ENCODE assay signal across 1 cellular context in the genomic region with DNA sequence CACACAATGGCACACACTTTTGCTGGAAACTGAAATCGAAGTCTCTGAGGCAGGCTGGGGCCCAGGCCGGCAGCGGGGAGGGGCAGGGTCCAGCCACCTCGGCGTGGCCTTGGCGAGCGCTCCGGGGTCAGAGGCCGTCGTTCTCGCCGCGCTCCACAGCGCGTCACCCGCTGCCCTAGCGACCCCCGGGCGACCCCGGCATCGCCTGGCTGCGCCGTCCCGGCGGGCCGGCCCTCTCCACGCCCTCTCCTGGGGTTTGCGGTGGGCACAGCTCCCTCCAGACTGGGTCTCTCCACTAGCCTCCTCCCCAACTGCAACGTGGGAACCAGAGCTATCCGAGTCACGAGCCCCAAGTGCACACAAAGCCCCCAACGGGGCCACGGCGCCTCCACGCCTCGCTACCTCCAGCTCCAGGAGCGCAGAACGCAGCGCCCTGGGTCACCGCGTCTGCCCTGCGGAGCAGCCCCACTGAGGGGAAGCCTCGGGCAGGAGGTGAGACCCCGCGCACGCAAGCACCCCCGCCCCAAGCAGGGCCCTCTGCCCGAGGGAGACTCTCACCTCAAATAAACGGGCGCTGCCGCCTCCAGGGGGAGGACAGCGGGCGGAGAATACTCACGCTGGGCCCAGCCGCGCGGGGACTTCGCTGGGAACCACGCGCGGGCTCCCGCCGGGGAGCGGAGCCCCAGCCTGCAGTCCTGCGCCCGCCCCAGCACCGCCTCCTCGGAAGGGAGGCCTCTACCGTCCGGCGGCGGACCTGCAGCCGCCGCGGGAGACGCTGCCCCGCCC.
TF ChIP-seq lines count a peak whose summit lies in the region.

No MANE protein-coding gene starts in this region.

TF ChIP-seq in HEK293, 187 proteins besides CTCF, POLR2A, EP300 and RAD21 (continued from another document and continues in another):
- TF ChIP-seq ZNF561 (tag by site-specific recombination; IDR thresholded peaks at IDR 0.05; ENCODE audit: borderline replicate concordance) (peak; percentile 47; the same call in 1 of the 2 replicates), IKZF3 (tag by site-specific recombination; IDR thresholded peaks at IDR 0.05) (no peak), ZBTB26 (tag by site-specific recombination; optimal IDR thresholded peaks at IDR 0.05) (peak; percentile 87), ZNF184 (tag by site-specific recombination; IDR thresholded peaks at IDR 0.05) (no peak), ZSCAN18 (tag by site-specific recombination; IDR thresholded peaks at IDR 0.05) (no peak), ZNF416 (tag by site-specific recombination; IDR thresholded peaks at IDR 0.05) (no peak), ZNF623 (tag by site-specific recombination; IDR thresholded peaks at IDR 0.05) (no peak), OSR2 (tag by site-specific recombination; IDR thresholded peaks at IDR 0.05) (no peak), PRDM4 (tag by site-specific recombination; IDR thresholded peaks at IDR 0.05) (0 out of 2 replicates have a peak, but pooled peaks have one; percentile 40), ZNF501 (tag by site-specific recombination; IDR thresholded peaks at IDR 0.05) (no peak; the same call in 1 of the 2 replicates), EGR2 (tag by site-specific recombination; IDR thresholded peaks at IDR 0.05; ENCODE audit: low read depth) (no peak), ZNF529 (tag by site-specific recombination; IDR thresholded peaks at IDR 0.05; ENCODE audit: insufficient replicate concordance) (no peak), ZFHX2 (tag by site-specific recombination; conservative IDR thresholded peaks at IDR 0.05) (peak; percentile 4; the same call in 1 of the 2 replicates), ZFP41 (tag by site-specific recombination; IDR thresholded peaks at IDR 0.05; ENCODE audit: borderline replicate concordance) (no peak), GLI4 (tag by site-specific recombination; IDR thresholded peaks at IDR 0.05) (no peak), YY1 (tag by site-specific recombination; IDR thresholded peaks at IDR 0.05) (no peak), YY2 (tag by site-specific recombination; IDR thresholded peaks at IDR 0.05) (no peak), ZSCAN5A (tag by site-specific recombination; IDR thresholded peaks at IDR 0.05) (no peak), ZNF837 (tag by site-specific recombination; IDR thresholded peaks at IDR 0.05) (no peak), ZNF664 (tag by site-specific recombination; IDR thresholded peaks at IDR 0.05) (no peak), ZNF398 (tag by site-specific recombination; IDR thresholded peaks at IDR 0.05) (no peak), ZNF560 (tag by site-specific recombination; IDR thresholded peaks at IDR 0.05; ENCODE audit: borderline replicate concordance) (no peak), ZNF596 (tag by site-specific recombination; IDR thresholded peaks at IDR 0.05) (0 out of 2 replicates have a peak, but pooled peaks have one; percentile 20), ZNF2 (tag by site-specific recombination; IDR thresholded peaks at IDR 0.05) (no peak), ZNF133 (tag by site-specific recombination; IDR thresholded peaks at IDR 0.05) (no peak), ZNF548 (tag by site-specific recombination; IDR thresholded peaks at IDR 0.05) (no peak), GLIS1 (tag by site-specific recombination; IDR thresholded peaks at IDR 0.05) (peak; percentile 16; the same call in 1 of the 2 replicates), BCL11B (tag by site-specific recombination; IDR thresholded peaks at IDR 0.05; ENCODE audit: low read depth) (no peak), KLF7 (tag by site-specific recombination; IDR thresholded peaks at IDR 0.05; ENCODE audit: borderline replicate concordance) (no peak), ZIC2 (tag by site-specific recombination; IDR thresholded peaks at IDR 0.05) (peak; percentile 93), ZNF114 (tag by site-specific recombination; IDR thresholded peaks at IDR 0.05) (no peak), ZNF571 (tag by site-specific recombination; IDR thresholded peaks at IDR 0.05) (no peak), ZNF423 (tag by site-specific recombination; IDR thresholded peaks at IDR 0.05) (no peak; the same call in 1 of the 2 replicates), ZNF610 (tag by site-specific recombination; IDR thresholded peaks at IDR 0.05; ENCODE audit: borderline replicate concordance) (peak; percentile 19; the same call in 1 of the 2 replicates), SP7 (tag by site-specific recombination; IDR thresholded peaks at IDR 0.05) (peak; percentile 37; the same call in 1 of the 2 replicates), ZNF580 (tag by site-specific recombination; IDR thresholded peaks at IDR 0.05) (no peak), GLIS2 (tag by site-specific recombination; IDR thresholded peaks at IDR 0.05) (peak; percentile 97), ZNF148 (tag by site-specific recombination; IDR thresholded peaks at IDR 0.05; ENCODE audit: borderline replicate concordance) (no peak)
- TF ChIP-seq, protein P1, sequence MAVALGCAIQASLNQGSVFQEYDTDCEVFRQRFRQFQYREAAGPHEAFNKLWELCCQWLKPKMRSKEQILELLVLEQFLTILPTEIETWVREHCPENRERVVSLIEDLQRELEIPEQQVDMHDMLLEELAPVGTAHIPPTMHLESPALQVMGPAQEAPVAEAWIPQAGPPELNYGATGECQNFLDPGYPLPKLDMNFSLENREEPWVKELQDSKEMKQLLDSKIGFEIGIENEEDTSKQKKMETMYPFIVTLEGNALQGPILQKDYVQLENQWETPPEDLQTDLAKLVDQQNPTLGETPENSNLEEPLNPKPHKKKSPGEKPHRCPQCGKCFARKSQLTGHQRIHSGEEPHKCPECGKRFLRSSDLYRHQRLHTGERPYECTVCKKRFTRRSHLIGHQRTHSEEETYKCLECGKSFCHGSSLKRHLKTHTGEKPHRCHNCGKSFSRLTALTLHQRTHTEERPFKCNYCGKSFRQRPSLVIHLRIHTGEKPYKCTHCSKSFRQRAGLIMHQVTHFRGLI (tag by site-specific recombination; IDR thresholded peaks at IDR 0.05): no peak; the same call in 1 of the 2 replicates
- TF ChIP-seq, protein P2, sequence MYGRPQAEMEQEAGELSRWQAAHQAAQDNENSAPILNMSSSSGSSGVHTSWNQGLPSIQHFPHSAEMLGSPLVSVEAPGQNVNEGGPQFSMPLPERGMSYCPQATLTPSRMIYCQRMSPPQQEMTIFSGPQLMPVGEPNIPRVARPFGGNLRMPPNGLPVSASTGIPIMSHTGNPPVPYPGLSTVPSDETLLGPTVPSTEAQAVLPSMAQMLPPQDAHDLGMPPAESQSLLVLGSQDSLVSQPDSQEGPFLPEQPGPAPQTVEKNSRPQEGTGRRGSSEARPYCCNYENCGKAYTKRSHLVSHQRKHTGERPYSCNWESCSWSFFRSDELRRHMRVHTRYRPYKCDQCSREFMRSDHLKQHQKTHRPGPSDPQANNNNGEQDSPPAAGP (tag by site-specific recombination; IDR thresholded peaks at IDR 0.05): peak; percentile 56; the same call in 1 of the 2 replicates
- TF ChIP-seq, protein P3, sequence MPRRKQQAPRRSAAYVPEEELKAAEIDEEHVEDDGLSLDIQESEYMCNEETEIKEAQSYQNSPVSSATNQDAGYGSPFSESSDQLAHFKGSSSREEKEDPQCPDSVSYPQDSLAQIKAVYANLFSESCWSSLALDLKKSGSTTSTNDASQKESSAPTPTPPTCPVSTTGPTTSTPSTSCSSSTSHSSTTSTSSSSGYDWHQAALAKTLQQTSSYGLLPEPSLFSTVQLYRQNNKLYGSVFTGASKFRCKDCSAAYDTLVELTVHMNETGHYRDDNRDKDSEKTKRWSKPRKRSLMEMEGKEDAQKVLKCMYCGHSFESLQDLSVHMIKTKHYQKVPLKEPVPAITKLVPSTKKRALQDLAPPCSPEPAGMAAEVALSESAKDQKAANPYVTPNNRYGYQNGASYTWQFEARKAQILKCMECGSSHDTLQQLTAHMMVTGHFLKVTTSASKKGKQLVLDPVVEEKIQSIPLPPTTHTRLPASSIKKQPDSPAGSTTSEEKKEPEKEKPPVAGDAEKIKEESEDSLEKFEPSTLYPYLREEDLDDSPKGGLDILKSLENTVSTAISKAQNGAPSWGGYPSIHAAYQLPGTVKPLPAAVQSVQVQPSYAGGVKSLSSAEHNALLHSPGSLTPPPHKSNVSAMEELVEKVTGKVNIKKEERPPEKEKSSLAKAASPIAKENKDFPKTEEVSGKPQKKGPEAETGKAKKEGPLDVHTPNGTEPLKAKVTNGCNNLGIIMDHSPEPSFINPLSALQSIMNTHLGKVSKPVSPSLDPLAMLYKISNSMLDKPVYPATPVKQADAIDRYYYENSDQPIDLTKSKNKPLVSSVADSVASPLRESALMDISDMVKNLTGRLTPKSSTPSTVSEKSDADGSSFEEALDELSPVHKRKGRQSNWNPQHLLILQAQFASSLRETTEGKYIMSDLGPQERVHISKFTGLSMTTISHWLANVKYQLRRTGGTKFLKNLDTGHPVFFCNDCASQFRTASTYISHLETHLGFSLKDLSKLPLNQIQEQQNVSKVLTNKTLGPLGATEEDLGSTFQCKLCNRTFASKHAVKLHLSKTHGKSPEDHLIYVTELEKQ (tag by site-specific recombination; IDR thresholded peaks at IDR 0.05; ENCODE audit: borderline replicate concordance): no peak
